In the genomic region with DNA sequence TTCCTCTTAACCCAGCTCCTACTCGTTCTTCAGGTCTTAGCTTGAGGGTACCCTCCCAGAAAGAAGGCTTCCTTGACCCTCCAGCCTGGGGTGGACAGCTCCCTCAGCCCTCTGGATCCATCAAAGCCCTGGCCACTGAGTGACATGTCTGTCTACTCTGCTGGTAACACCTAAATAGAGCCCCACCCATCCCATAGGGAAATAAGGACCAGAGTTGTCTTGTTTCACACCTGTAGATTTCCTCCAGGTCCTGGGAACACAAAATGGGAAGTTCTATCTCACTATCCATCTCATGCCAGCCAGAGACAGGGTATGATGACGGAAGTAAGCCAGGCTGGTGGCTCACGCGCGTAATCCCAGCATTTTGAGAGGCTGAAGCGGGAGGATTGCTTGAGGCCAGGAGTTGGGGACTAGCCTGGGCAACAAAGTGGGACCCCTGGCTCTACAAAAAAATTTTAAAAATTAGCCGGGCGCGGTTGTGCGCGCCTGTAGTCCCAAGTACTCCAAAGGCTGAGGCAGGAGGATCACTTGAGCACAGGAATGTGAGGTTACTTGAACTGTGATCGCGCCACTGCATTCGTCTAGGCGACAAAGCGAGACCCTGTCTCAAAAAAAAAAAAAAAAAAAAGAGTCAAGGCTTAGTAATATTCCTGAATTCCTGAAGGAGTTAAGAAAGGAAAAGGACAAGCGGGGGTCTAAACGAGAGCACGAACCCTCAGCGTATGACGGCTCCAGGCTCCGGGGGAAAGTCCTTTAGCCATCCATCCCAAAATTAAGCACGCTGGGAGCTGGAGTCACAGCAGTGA, we compare ENCODE assay signal across 8 cellular contexts. TPM values are rescaled to one million over a fixed set of nuclear protein-coding genes. Genes with fewer than 3 reads are reported as not detected.
DNase-seq lines count a peak whose midpoint lies in the region; ATAC-seq, FAIRE-seq and TF ChIP-seq lines count a peak whose summit lies in the region.

No MANE protein-coding gene starts in this region.

- H3K27ac ChIP-seq in BLaER1 (peak overlapping the region; percentile 97), kidney (ENCODE audit: low read depth in 2 of 2, low read length in 2 of 2) (peak overlapping the region; percentile 95 to 96)

- in situ Hi-C loops in astrocyte of the cerebellum (cut with HindIII; ENCODE audit: low sequenced_read_pairs), result no loop called here

- no peaks in the 10 kb centered on the region for H3K27me3 Mint-ChIP-seq in IgD-negative memory B cell

- H3K36me3 ChIP-seq in BLaER1 (peaks cover 61% of the 10 kb centered on the region), kidney (ENCODE audit: control insufficient read depth in 1 of 2, insufficient read depth in 2 of 2, low read length in 2 of 2) (peaks cover 19 to 33% of the 10 kb centered on the region in 2 donors)

- H3K4me1 Mint-ChIP-seq in IgD-negative memory B cell, result peaks cover 37 to 50% (median 37%) of the 10 kb centered on the region in 3 donors

- peak overlapping the region; percentile 97 for H3K4me2 ChIP-seq in BLaER1

- FAIRE-seq in kidney (lab: Jason Lieb, UNC) (no peak), urothelium cell line (lab: Jason Lieb, UNC) (no peak)

- DNase-seq in astrocyte of the cerebellum (ENCODE audit: low read depth), result no peak
- DNase-seq in kidney, result no peak
- no peak for DNase-seq in stimulated activated naive CD8-positive, alpha-beta T cell treated with anti-CD3 and anti-CD28 coated beads, Interleukin-15, Interleukin-2, amounts not matched to agents 100 U/mL and 50 U/mL, for 24 hours
- no peak for DNase-seq in stimulated activated CD4-positive, alpha-beta T cell treated with anti-CD3 and anti-CD28 coated beads, Interleukin-1b, Interleukin-23, amount 100 ng/mL, for 48 hours
- DNase-seq in GM10266 (ENCODE audit: extremely low spot score), result no peak
- no peak for DNase-seq in urothelium cell line (ENCODE audit: low spot score)

- no peaks in the 10 kb centered on the region for H3K27me3 ChIP-seq in BLaER1

- H3K4me3 ChIP-seq in BLaER1 (peak overlapping the region; percentile 82), astrocyte of the cerebellum (ENCODE audit: low read depth, low read length) (peak overlapping the region; percentile 89), kidney (ENCODE audit: low read length in 2 of 2) (peak overlapping the region; percentile 82 to 85)

- peaks cover 3% of the 10 kb centered on the region for H3K36me3 Mint-ChIP-seq in IgD-negative memory B cell

- intact Hi-C loops in kidney (cut with DNase I), result no loop called here

- no peaks in the 10 kb centered on the region for H3K9me3 Mint-ChIP-seq in IgD-negative memory B cell

- peak; percentile 3 for ATAC-seq in stimulated activated naive CD8-positive, alpha-beta T cell treated with anti-CD3 and anti-CD28 coated beads, Interleukin-15, Interleukin-2, amounts not matched to agents 100 U/mL and 50 U/mL, for 24 hours

- no peak for TF ChIP-seq CTCF in astrocyte of the cerebellum (IDR thresholded peaks at IDR 0.05; ENCODE audit: low read depth, low read length, missing control alignments)
- no peak for TF ChIP-seq CTCF in kidney (IDR thresholded peaks at IDR 0.05; ENCODE audit: borderline replicate concordance, extremely low read depth, insufficient read depth)
- TF ChIP-seq CTCF in GM10266 (IDR thresholded peaks at IDR 0.05; ENCODE audit: control insufficient read depth, insufficient read depth, low read depth, missing control alignments), result no peak

- H3K9me3 ChIP-seq in BLaER1 (no peaks in the 10 kb centered on the region), kidney (ENCODE audit: control insufficient read depth in 1 of 2, low read length in 2 of 2) (no peaks in the 10 kb centered on the region)

- H3K4me3 Mint-ChIP-seq in IgD-negative memory B cell, result peak overlapping the region; percentile 97 to 99 (median 99)

- H3K9ac ChIP-seq in BLaER1 (peak overlapping the region; percentile 96), kidney (ENCODE audit: low read length in 2 of 2) (peak overlapping the region; percentile 79 to 82)

- H3K4me1 ChIP-seq in BLaER1, result peaks cover 83% of the 10 kb centered on the region
- H3K4me1 ChIP-seq in kidney (ENCODE audit: control insufficient read depth in 1 of 2, insufficient read depth in 1 of 2, low read depth in 1 of 2, low read length in 2 of 2), result peaks cover 9 to 15% of the 10 kb centered on the region in 2 donors

- peak overlapping the region; percentile 99 to 100 (median 100) for H3K27ac Mint-ChIP-seq in IgD-negative memory B cell

- H4K20me1 ChIP-seq in BLaER1, result peaks cover 66% of the 10 kb centered on the region

RNA-seq across cellular contexts. Expression of a gene that starts 0.5 kb away (rescaled TPM):
- 34.5 TPM for polyA plus RNA-seq in IgD-negative memory B cell
- total RNA-seq in kidney, result 28.1 TPM
- polyA plus RNA-seq in kidney (ENCODE audit: insufficient read depth, low read depth, low replicate concordance), result 9.8 TPM

RNA-seq across cellular contexts. Expression of a gene that starts 44.3 kb away (rescaled TPM):
- polyA plus RNA-seq in IgD-negative memory B cell (49.3 TPM), kidney (ENCODE audit: insufficient read depth, low read depth, low replicate concordance) (19.1 TPM)
- total RNA-seq in kidney, result 48.0 TPM

RNA-seq across cellular contexts. Expression of a gene that starts 45.3 kb away (rescaled TPM):
- polyA plus RNA-seq in IgD-negative memory B cell, result 80.9 TPM
- total RNA-seq in kidney, result 182 TPM
- 51.0 TPM for polyA plus RNA-seq in kidney (ENCODE audit: insufficient read depth, low read depth, low replicate concordance)

RNA-seq across cellular contexts. Expression of a gene that starts 54.5 kb away (rescaled TPM):
- 10.5 TPM for polyA plus RNA-seq in IgD-negative memory B cell
- total RNA-seq in kidney, result 12.6 TPM
- 15.7 TPM for polyA plus RNA-seq in kidney (ENCODE audit: insufficient read depth, low read depth, low replicate concordance)
